ENCODE assay signal across 17 cellular contexts in genomic region chr12:130754234-130755001, GRCh38. TPM values are rescaled to one million over a fixed set of nuclear protein-coding genes. Genes with fewer than 3 reads are reported as not detected.
DNase-seq lines count a peak whose midpoint lies in the region; ATAC-seq and TF ChIP-seq lines count a peak whose summit lies in the region.
"Had no signal": no experiment of that assay in that cellular context is flagged by ENCODE, and none has a peak within 500 bp of the region (broad histone marks: within the 10 kb centered on the region; RNA-seq: fewer than 3 reads in every experiment).

No MANE protein-coding gene starts in this region.

- CTCF ChIA-PET in CD4-positive, alpha-beta memory T cell (lab: Charles Lee; ENCODE audit: partially characterized antibody): interaction anchor here (1.1 kb wide), 1 partner anchor 378 kb away, joined by 4 read pairs; no protein-coding TSS in a partner anchor
- CTCF ChIA-PET in HEK293T (lab: Yijun Ruan, JAX): no interaction called here
- CTCF ChIA-PET in activated CD8-positive, alpha-beta T cell treated with anti-CD3 and anti-CD28 coated beads, Interleukin-2, amount 10 ng/mL, durations not matched to agents 7 days and 5 days (lab: Charles Lee): no interaction called here
- CTCF ChIA-PET in naive thymus-derived CD4-positive, alpha-beta T cell (lab: Charles Lee): interaction anchor here (0.5 kb wide), 1 partner anchor 9 kb away, joined by 3 read pairs; no protein-coding TSS in a partner anchor

- TF ChIP-seq CTCF in progenitor cell of endocrine pancreas (IDR thresholded peaks at IDR 0.05; ENCODE audit: unreplicated experiment) (no peak), thyroid gland (IDR thresholded peaks at IDR 0.05) (no peak)

- H3K36me3 ChIP-seq in CD4-positive, alpha-beta memory T cell (ENCODE audit: insufficient read depth, low read length): no peaks in the 10 kb centered on the region
- H3K36me3 ChIP-seq in naive thymus-derived CD4-positive, alpha-beta T cell (ENCODE audit: control insufficient read depth in 2 of 3, insufficient read depth in 3 of 3, low read length in 3 of 3): no peaks in the 10 kb centered on the region
- H3K36me3 ChIP-seq in thyroid gland: no peaks in the 10 kb centered on the region
- H3K36me3 ChIP-seq: adrenal gland, HAP-1 had no signal

- H3K4me1 ChIP-seq in CD4-positive, alpha-beta memory T cell (ENCODE audit: insufficient read depth, low read length): peaks cover 7% of the 10 kb centered on the region
- peaks cover 0 to 6% of the 10 kb centered on the region in 2 donors for H3K4me1 ChIP-seq in naive thymus-derived CD4-positive, alpha-beta T cell (ENCODE audit: control insufficient read depth in 2 of 2, insufficient read depth in 2 of 2, low read length in 2 of 2)
- H3K4me1 ChIP-seq in thyroid gland: no peaks in the 10 kb centered on the region
- H3K4me1 ChIP-seq: adrenal gland, HAP-1 had no signal

- H3K4me3 ChIP-seq in CD4-positive, alpha-beta memory T cell (ENCODE audit: low read length in 2 of 2): peak overlapping the region in 1 of 2 donors; percentile 6
- peak overlapping the region; percentile 11 for H3K4me3 ChIP-seq in naive thymus-derived CD4-positive, alpha-beta T cell (ENCODE audit: low read length)
- no peak overlapping the region for H3K4me3 ChIP-seq in thyroid gland (replicated peaks in 1 of 3)
- H3K4me3 ChIP-seq: adrenal gland, HAP-1 had no signal

- H3K4me3 Mint-ChIP-seq in CD4-positive, alpha-beta memory T cell: peak overlapping the region in 2 of 8 donors; percentile 9 to 53
- no peak overlapping the region for H3K4me3 Mint-ChIP-seq in activated CD8-positive, alpha-beta T cell treated with anti-CD3 and anti-CD28 coated beads, Interleukin-2, amount 10 ng/mL, durations not matched to agents 7 days and 5 days
- H3K4me3 Mint-ChIP-seq in naive thymus-derived CD4-positive, alpha-beta T cell: peak overlapping the region in 8 of 10 donors; percentile 12 to 79 (median 51)
- H3K4me3 Mint-ChIP-seq in progenitor cell of endocrine pancreas (ENCODE audit: low read depth): no peak overlapping the region

- peak overlapping the region; percentile 50 to 93 (median 79) for H3K27ac Mint-ChIP-seq in CD4-positive, alpha-beta memory T cell
- peak overlapping the region; percentile 88 for H3K27ac Mint-ChIP-seq in activated CD8-positive, alpha-beta T cell treated with anti-CD3 and anti-CD28 coated beads, Interleukin-2, amount 10 ng/mL, durations not matched to agents 7 days and 5 days
- H3K27ac Mint-ChIP-seq in naive thymus-derived CD4-positive, alpha-beta T cell: peak overlapping the region; percentile 36 to 93 (median 89)
- H3K27ac Mint-ChIP-seq in progenitor cell of endocrine pancreas: no peak overlapping the region

- H3K27ac ChIP-seq in CD4-positive, alpha-beta memory T cell (ENCODE audit: low read depth, low read length): peak overlapping the region; percentile 41
- H3K27ac ChIP-seq in naive thymus-derived CD4-positive, alpha-beta T cell (ENCODE audit: low read depth, low read length): peak overlapping the region; percentile 61
- H3K27ac ChIP-seq in thyroid gland: no peak overlapping the region
- H3K27ac ChIP-seq: adrenal gland had no signal

- no peak for TF ChIP-seq POLR2A in thyroid gland (IDR thresholded peaks at IDR 0.05)

- peaks cover 0 to 5% of the 10 kb centered on the region in 2 donors for H3K27me3 Mint-ChIP-seq in CD4-positive, alpha-beta memory T cell
- H3K27me3 Mint-ChIP-seq in activated CD8-positive, alpha-beta T cell treated with anti-CD3 and anti-CD28 coated beads, Interleukin-2, amount 10 ng/mL, durations not matched to agents 7 days and 5 days (ENCODE audit: low read depth): no peaks in the 10 kb centered on the region
- H3K27me3 Mint-ChIP-seq in naive thymus-derived CD4-positive, alpha-beta T cell: no peaks in the 10 kb centered on the region
- peaks cover 18% of the 10 kb centered on the region for H3K27me3 Mint-ChIP-seq in progenitor cell of endocrine pancreas

- POLR2A ChIA-PET in CD4-positive, alpha-beta memory T cell (lab: Charles Lee; ENCODE audit: partially characterized antibody): no interaction called here
- POLR2A ChIA-PET in HEK293T (lab: Yijun Ruan, JAX): no interaction called here
- POLR2A ChIA-PET in activated CD8-positive, alpha-beta T cell treated with anti-CD3 and anti-CD28 coated beads, Interleukin-2, amount 10 ng/mL, durations not matched to agents 7 days and 5 days (lab: Charles Lee): no interaction called here
- POLR2A ChIA-PET in naive thymus-derived CD4-positive, alpha-beta T cell (lab: Charles Lee): no interaction called here

- H3K27me3 ChIP-seq in CD4-positive, alpha-beta memory T cell (ENCODE audit: insufficient read depth, low read length): no peaks in the 10 kb centered on the region
- no peaks in the 10 kb centered on the region for H3K27me3 ChIP-seq in naive thymus-derived CD4-positive, alpha-beta T cell (ENCODE audit: control insufficient read depth in 2 of 2, insufficient read depth in 2 of 2, low read length in 2 of 2)
- H3K27me3 ChIP-seq in thyroid gland: no peaks in the 10 kb centered on the region
- H3K27me3 ChIP-seq: adrenal gland had no signal

- peaks cover 6 to 10% (median 7%) of the 10 kb centered on the region in 4 donors for H3K4me1 Mint-ChIP-seq in CD4-positive, alpha-beta memory T cell
- peaks cover 7% of the 10 kb centered on the region for H3K4me1 Mint-ChIP-seq in activated CD8-positive, alpha-beta T cell treated with anti-CD3 and anti-CD28 coated beads, Interleukin-2, amount 10 ng/mL, durations not matched to agents 7 days and 5 days (ENCODE audit: low read depth)
- peaks cover 0 to 17% (median 7%) of the 10 kb centered on the region in 7 donors for H3K4me1 Mint-ChIP-seq in naive thymus-derived CD4-positive, alpha-beta T cell
- H3K4me1 Mint-ChIP-seq in progenitor cell of endocrine pancreas (ENCODE audit: low read depth): no peaks in the 10 kb centered on the region

- H3K36me3 Mint-ChIP-seq in CD4-positive, alpha-beta memory T cell: no peaks in the 10 kb centered on the region
- peaks cover 5% of the 10 kb centered on the region for H3K36me3 Mint-ChIP-seq in activated CD8-positive, alpha-beta T cell treated with anti-CD3 and anti-CD28 coated beads, Interleukin-2, amount 10 ng/mL, durations not matched to agents 7 days and 5 days (ENCODE audit: low read depth)
- peaks cover 0 to 5% (median 3%) of the 10 kb centered on the region in 5 donors for H3K36me3 Mint-ChIP-seq in naive thymus-derived CD4-positive, alpha-beta T cell
- no peaks in the 10 kb centered on the region for H3K36me3 Mint-ChIP-seq in progenitor cell of endocrine pancreas (ENCODE audit: insufficient read depth)

- WGBS in thyroid gland, 2 donors: 88 to 95% methylated on average over 3 of the region's 3 CpGs

- no peaks in the 10 kb centered on the region for H3K9me3 ChIP-seq in CD4-positive, alpha-beta memory T cell (ENCODE audit: control insufficient read depth in 1 of 2, low read length in 2 of 2)
- peaks cover 3 to 10% (median 5%) of the 10 kb centered on the region in 3 experiments for H3K9me3 ChIP-seq in naive thymus-derived CD4-positive, alpha-beta T cell (ENCODE audit: control insufficient read depth in 2 of 3, low read length in 3 of 3)
- H3K9me3 ChIP-seq in thyroid gland: no peaks in the 10 kb centered on the region
- H3K9me3 ChIP-seq: adrenal gland had no signal

- intact Hi-C loops in CD4-positive, alpha-beta memory T cell (cut with micrococcal nuclease): no loop called here
- intact Hi-C loops in naive thymus-derived CD4-positive, alpha-beta T cell (cut with micrococcal nuclease): no loop called here
- intact Hi-C loops in thyroid gland (cut with DNase I): no loop called here

- peaks cover 0 to 9% (median 6%) of the 10 kb centered on the region in 8 donors for H3K9me3 Mint-ChIP-seq in CD4-positive, alpha-beta memory T cell
- peaks cover 5% of the 10 kb centered on the region for H3K9me3 Mint-ChIP-seq in activated CD8-positive, alpha-beta T cell treated with anti-CD3 and anti-CD28 coated beads, Interleukin-2, amount 10 ng/mL, durations not matched to agents 7 days and 5 days (ENCODE audit: insufficient read depth)
- H3K9me3 Mint-ChIP-seq in naive thymus-derived CD4-positive, alpha-beta T cell: peaks cover 1 to 21% (median 10%) of the 10 kb centered on the region in 11 donors
- no peaks in the 10 kb centered on the region for H3K9me3 Mint-ChIP-seq in progenitor cell of endocrine pancreas (ENCODE audit: low read depth)

- ATAC-seq in activated CD8-positive, alpha-beta T cell treated with anti-CD3 and anti-CD28 coated beads, Interleukin-2, amount 10 ng/mL, durations not matched to agents 7 days and 5 days: no peak
- ATAC-seq in naive thymus-derived CD4-positive, alpha-beta T cell: no peak

- DNase-seq in CD4-positive, alpha-beta memory T cell: no peak
- no peak for DNase-seq in HEK293T (ENCODE audit: extremely low spot score)
- no peak for DNase-seq in activated CD8-positive, alpha-beta T cell treated with anti-CD3 and anti-CD28 coated beads, Interleukin-2, amount 10 ng/mL, durations not matched to agents 7 days and 5 days
- DNase-seq in naive thymus-derived CD4-positive, alpha-beta T cell: no peak
- no peak for DNase-seq in NCI-H524 (lab: John Stamatoyannopoulos, UW)
- DNase-seq in progenitor cell of endocrine pancreas (ENCODE audit: low spot score, unreplicated experiment): no peak
- no peak for DNase-seq in thyroid gland
- no peak for DNase-seq in middle frontal gyrus (ENCODE audit: extremely low spot score, low spot score)
- DNase-seq: activated CD4-positive, CD25-positive, alpha-beta regulatory T cell; adrenal gland; Calu3; dermis blood vessel endothelial cell; foreskin fibroblast; kidney; NCI-H446 treated with DMSO at 0.1 percent for 48 hours; occipital lobe had no signal

TF ChIP-seq in HEK293T, 16 proteins besides CTCF, POLR2A, EP300 and RAD21:
- TF ChIP-seq HDGF (IDR thresholded peaks at IDR 0.05; ENCODE audit: borderline replicate concordance) (no peak), ELF4 (IDR thresholded peaks at IDR 0.05) (0 out of 2 replicates have a peak, but pooled peaks have one; percentile 11), ZNF384 (IDR thresholded peaks at IDR 0.05) (no peak), ARNT (IDR thresholded peaks at IDR 0.05) (no peak), SUZ12 (IDR thresholded peaks at IDR 0.05) (no peak), NFRKB (IDR thresholded peaks at IDR 0.05) (no peak)

RNA-seq across cellular contexts. Expression of gene RIMBP2, which starts 38.3 kb away (rescaled TPM):
- total RNA-seq in CD4-positive, alpha-beta memory T cell: under 1 TPM in 1 of 2 experiments, not detected in 1; 0.20 TPM
- not detected for polyA plus RNA-seq in CD4-positive, alpha-beta memory T cell
- not detected for total RNA-seq in activated CD8-positive, alpha-beta T cell treated with anti-CD3 and anti-CD28 coated beads, Interleukin-2, amount 10 ng/mL, durations not matched to agents 7 days and 5 days
- under 1 TPM in 1 of 5 experiments, not detected in 4; 0.05 TPM for total RNA-seq in naive thymus-derived CD4-positive, alpha-beta T cell
- not detected for polyA plus RNA-seq in naive thymus-derived CD4-positive, alpha-beta T cell
- total RNA-seq in progenitor cell of endocrine pancreas (31.1 and 31.6 TPM in 2 replicates), thyroid gland (1 to 10 TPM in 1 of 4 donors, under 1 TPM in 3; 0.11 to 2.2 (median 0.63) TPM)
- total RNA-seq: dermis blood vessel endothelial cell had no signal

Comparison
In these comparisons a context has a peak if more than half of its experiments do, and no peak if none do; other contexts are left out.
1. H3K27ac ChIP-seq: peak in CD4-positive, alpha-beta memory T cell (single experiment) and naive thymus-derived CD4-positive, alpha-beta T cell (single experiment); none in thyroid gland (0 of 3).
2. H3K4me3 Mint-ChIP-seq: peak in naive thymus-derived CD4-positive, alpha-beta T cell (8 of 10); none in activated CD8-positive, alpha-beta T cell treated with anti-CD3 and anti-CD28 coated beads, Interleukin-2, amount 10 ng/mL, durations not matched to agents 7 days and 5 days (single experiment) and progenitor cell of endocrine pancreas (single experiment).
3. CTCF ChIA-PET loops: an anchor here in CD4-positive, alpha-beta memory T cell (1.1 kb wide) and naive thymus-derived CD4-positive, alpha-beta T cell (0.5 kb wide); none called in HEK293T and activated CD8-positive, alpha-beta T cell treated with anti-CD3 and anti-CD28 coated beads, Interleukin-2, amount 10 ng/mL, durations not matched to agents 7 days and 5 days.